9 cellular contexts compared by ENCODE assay signal in the genomic region with DNA sequence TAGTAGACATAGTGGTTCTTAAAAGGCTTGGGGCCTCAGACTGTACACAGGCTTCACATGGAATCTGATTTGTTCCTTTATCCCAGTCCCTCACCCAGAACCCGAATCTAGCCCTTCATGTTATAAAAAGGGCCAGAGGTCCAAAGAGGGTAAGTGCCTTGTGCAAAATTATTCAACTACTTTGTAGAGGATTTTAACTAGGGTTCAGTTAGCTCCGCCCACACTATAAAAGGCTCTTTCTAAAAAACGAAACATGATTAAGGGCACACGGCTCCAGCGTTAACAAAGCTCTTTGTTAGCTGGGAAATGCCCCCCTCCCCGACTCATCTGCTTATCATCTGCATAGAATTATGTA. TPM values are rescaled to one million over a fixed set of nuclear protein-coding genes. Genes with fewer than 3 reads are reported as not detected.
DNase-seq lines count a peak whose midpoint lies in the region; ATAC-seq and TF ChIP-seq lines count a peak whose summit lies in the region.
"Had no signal": no experiment of that assay in that cellular context is flagged by ENCODE, and none has a peak within 500 bp of the region (broad histone marks: within the 10 kb centered on the region; RNA-seq: fewer than 3 reads in every experiment).

No MANE protein-coding gene starts in this region.

- H3K36me3 ChIP-seq in HAP-1 (replicated peaks) (peaks cover 21% of the 10 kb centered on the region), SK-N-MC (ENCODE audit: insufficient read depth, low read length) (no peaks in the 10 kb centered on the region)
- H3K36me3 ChIP-seq: pancreas had no signal

- ATAC-seq in HG02970 (IDR thresholded peaks at IDR 0.05; ENCODE audit: low FRiP score, unreplicated experiment) (no peak), GM18517 (IDR thresholded peaks at IDR 0.05; ENCODE audit: unreplicated experiment) (no peak), omental fat pad (ENCODE audit: low FRiP score) (no peak)

- no peak for TF ChIP-seq CTCF in fibroblast of mammary gland (conservative IDR thresholded peaks at IDR 0.05; ENCODE audit: control insufficient read depth, insufficient read depth, low read depth, low read length)
- TF ChIP-seq CTCF in omental fat pad (IDR thresholded peaks at IDR 0.05) = no peak

- H3K4me3 ChIP-seq in HAP-1 (peak overlapping the region; percentile 89), SK-N-MC (peak overlapping the region; percentile 75), fibroblast of mammary gland (ENCODE audit: control insufficient read depth, low read depth, low read length) (peak overlapping the region; percentile 77), skin epidermis (peak overlapping the region; percentile 55 to 84 (median 66))

- H3K9ac ChIP-seq in SK-N-MC (ENCODE audit: insufficient read length) = no peak overlapping the region

- H3K27ac ChIP-seq in SK-N-MC (no peak overlapping the region), skin epidermis (peak overlapping the region in 1 of 21 experiments; percentile 83)

- DNase-seq in HAP-1 (ENCODE audit: low spot score in 2 of 2) = no peak
- no peak for DNase-seq in SK-N-MC (ENCODE audit: low read depth, low spot score)
- DNase-seq in fibroblast of mammary gland (ENCODE audit: low read depth) = no peak
- DNase-seq in nucleus accumbens (lab: John Stamatoyannopoulos, UW) = no peak
- no peak for DNase-seq in omental fat pad (ENCODE audit: low spot score)

- peaks cover under 1% of the 10 kb centered on the region for H3K4me1 ChIP-seq in HAP-1
- H3K4me1 ChIP-seq: pancreas had no signal

- H3K9me3 ChIP-seq in HAP-1 = no peaks in the 10 kb centered on the region
- H3K9me3 ChIP-seq in SK-N-MC (ENCODE audit: low read depth, low read length) = no peaks in the 10 kb centered on the region
- H3K9me3 ChIP-seq: pancreas had no signal

- in situ Hi-C loops in HAP-1 (cut with MboI; ENCODE audit: low sequenced_read_pairs) = no loop called here

- no peaks in the 10 kb centered on the region for H3K27me3 ChIP-seq in HAP-1 (ENCODE audit: low read depth)
- H3K27me3 ChIP-seq: pancreas had no signal

RNA-seq across cellular contexts. Expression of a gene that starts 3.2 kb away (rescaled TPM):
- total RNA-seq in omental fat pad = 100 to 1,000 TPM in 2 of 4 donors, 10 to 100 TPM in 2; 76.7 to 157 (median 98.3) TPM
